1 cellular context compared by ENCODE assay signal in the genomic region with DNA sequence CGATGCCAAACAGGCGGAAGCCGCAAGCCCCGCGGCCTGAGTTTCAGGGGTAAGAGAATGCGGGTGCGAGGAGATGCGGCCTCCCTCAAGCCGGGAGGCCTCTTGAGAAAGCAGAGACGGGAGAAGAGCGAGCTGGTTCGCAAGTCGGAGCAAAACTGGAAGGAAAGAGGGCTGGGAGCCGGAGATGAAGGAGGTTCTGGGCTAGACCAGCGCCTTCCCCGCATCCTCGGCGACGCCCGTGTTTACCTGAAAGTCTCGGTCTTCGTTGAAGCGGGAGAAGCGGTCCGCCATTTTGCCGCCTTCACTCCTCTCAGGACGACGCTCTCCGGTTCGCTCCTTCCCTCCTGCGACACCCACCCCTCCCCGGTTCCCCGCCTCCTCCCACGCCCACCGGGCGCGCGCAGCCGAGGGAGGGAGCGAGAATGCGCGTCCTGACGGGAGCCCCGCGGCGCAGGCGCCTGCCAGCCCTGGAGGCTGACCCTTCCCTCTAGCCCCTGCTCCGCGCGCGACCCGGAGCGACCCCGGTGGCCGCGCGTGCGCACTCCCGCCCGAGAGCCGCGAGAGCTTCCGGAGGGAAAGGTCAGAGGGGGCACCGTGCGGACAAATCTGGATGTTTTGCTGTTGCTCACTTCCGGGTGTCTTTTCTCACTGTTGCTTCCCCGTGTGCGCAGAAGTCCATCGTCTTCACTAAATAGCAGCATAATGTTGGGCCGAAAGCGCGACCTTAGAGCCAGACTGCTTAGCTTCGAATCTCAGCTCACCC.
TF ChIP-seq lines count a peak whose summit lies in the region.

GPATCH8 (minus strand) TSS at position 327 of the 763 bp plus-strand sequence; CDS start at position 291, 36 bp downstream.

TF ChIP-seq in HepG2, 621 proteins besides CTCF, POLR2A, EP300 and RAD21 (continued from another document and continues in another):
- TF ChIP-seq, protein P1, sequence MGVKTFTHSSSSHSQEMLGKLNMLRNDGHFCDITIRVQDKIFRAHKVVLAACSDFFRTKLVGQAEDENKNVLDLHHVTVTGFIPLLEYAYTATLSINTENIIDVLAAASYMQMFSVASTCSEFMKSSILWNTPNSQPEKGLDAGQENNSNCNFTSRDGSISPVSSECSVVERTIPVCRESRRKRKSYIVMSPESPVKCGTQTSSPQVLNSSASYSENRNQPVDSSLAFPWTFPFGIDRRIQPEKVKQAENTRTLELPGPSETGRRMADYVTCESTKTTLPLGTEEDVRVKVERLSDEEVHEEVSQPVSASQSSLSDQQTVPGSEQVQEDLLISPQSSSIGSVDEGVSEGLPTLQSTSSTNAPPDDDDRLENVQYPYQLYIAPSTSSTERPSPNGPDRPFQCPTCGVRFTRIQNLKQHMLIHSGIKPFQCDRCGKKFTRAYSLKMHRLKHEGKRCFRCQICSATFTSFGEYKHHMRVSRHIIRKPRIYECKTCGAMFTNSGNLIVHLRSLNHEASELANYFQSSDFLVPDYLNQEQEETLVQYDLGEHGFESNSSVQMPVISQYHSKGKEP (CRISPR knock-in tag; IDR thresholded peaks at IDR 0.05) = 0 out of 2 replicates have a peak, but pooled peaks have one; percentile 36
- TF ChIP-seq ZNF160 (CRISPR knock-in tag; IDR thresholded peaks at IDR 0.05) = peak; percentile 76
- TF ChIP-seq, protein P2, sequence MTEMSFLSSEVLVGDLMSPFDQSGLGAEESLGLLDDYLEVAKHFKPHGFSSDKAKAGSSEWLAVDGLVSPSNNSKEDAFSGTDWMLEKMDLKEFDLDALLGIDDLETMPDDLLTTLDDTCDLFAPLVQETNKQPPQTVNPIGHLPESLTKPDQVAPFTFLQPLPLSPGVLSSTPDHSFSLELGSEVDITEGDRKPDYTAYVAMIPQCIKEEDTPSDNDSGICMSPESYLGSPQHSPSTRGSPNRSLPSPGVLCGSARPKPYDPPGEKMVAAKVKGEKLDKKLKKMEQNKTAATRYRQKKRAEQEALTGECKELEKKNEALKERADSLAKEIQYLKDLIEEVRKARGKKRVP (CRISPR knock-in tag; IDR thresholded peaks at IDR 0.05) = 0 out of 4 replicates have a peak, but pooled peaks of 1 of the 2 experiments have one; percentile 59
- TF ChIP-seq, protein P3, sequence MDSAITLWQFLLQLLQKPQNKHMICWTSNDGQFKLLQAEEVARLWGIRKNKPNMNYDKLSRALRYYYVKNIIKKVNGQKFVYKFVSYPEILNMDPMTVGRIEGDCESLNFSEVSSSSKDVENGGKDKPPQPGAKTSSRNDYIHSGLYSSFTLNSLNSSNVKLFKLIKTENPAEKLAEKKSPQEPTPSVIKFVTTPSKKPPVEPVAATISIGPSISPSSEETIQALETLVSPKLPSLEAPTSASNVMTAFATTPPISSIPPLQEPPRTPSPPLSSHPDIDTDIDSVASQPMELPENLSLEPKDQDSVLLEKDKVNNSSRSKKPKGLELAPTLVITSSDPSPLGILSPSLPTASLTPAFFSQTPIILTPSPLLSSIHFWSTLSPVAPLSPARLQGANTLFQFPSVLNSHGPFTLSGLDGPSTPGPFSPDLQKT (CRISPR knock-in tag; IDR thresholded peaks at IDR 0.05; ENCODE audit: borderline replicate concordance) = no peak
- peak; percentile 89; the same call in 1 of the 2 replicates for TF ChIP-seq PCBP1 (IDR thresholded peaks at IDR 0.05; ENCODE audit: borderline replicate concordance, low read depth, low read length)
- no peak for TF ChIP-seq NBN (conservative IDR thresholded peaks at IDR 0.05)
- peak; percentile 14 for TF ChIP-seq PTBP1 (IDR thresholded peaks at IDR 0.05; ENCODE audit: low read depth, low read length, poor library complexity, severe bottlenecking)
- TF ChIP-seq PREB (CRISPR knock-in tag; IDR thresholded peaks at IDR 0.05) = 0 out of 2 replicates have a peak, but pooled peaks have one; percentile 73
- TF ChIP-seq, protein P4, sequence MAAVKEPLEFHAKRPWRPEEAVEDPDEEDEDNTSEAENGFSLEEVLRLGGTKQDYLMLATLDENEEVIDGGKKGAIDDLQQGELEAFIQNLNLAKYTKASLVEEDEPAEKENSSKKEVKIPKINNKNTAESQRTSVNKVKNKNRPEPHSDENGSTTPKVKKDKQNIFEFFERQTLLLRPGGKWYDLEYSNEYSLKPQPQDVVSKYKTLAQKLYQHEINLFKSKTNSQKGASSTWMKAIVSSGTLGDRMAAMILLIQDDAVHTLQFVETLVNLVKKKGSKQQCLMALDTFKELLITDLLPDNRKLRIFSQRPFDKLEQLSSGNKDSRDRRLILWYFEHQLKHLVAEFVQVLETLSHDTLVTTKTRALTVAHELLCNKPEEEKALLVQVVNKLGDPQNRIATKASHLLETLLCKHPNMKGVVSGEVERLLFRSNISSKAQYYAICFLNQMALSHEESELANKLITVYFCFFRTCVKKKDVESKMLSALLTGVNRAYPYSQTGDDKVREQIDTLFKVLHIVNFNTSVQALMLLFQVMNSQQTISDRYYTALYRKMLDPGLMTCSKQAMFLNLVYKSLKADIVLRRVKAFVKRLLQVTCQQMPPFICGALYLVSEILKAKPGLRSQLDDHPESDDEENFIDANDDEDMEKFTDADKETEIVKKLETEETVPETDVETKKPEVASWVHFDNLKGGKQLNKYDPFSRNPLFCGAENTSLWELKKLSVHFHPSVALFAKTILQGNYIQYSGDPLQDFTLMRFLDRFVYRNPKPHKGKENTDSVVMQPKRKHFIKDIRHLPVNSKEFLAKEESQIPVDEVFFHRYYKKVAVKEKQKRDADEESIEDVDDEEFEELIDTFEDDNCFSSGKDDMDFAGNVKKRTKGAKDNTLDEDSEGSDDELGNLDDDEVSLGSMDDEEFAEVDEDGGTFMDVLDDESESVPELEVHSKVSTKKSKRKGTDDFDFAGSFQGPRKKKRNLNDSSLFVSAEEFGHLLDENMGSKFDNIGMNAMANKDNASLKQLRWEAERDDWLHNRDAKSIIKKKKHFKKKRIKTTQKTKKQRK (IDR thresholded peaks at IDR 0.05; ENCODE audit: low read length) = no peak
- TF ChIP-seq ZNF354B (CRISPR knock-in tag; IDR thresholded peaks at IDR 0.05) = no peak
- TF ChIP-seq RFX3 (CRISPR knock-in tag; IDR thresholded peaks at IDR 0.05) = no peak
- no peak for TF ChIP-seq ZNF180 (CRISPR knock-in tag; IDR thresholded peaks at IDR 0.05; ENCODE audit: borderline replicate concordance, low read depth)
- no peak for TF ChIP-seq CHD4 (IDR thresholded peaks at IDR 0.05; ENCODE audit: borderline replicate concordance, low read length)
- TF ChIP-seq ZMAT3 (CRISPR knock-in tag; conservative IDR thresholded peaks at IDR 0.05) = peak; percentile 87
- peak; percentile 45; the same call in 1 of the 2 replicates for TF ChIP-seq KDM5A (IDR thresholded peaks at IDR 0.05; ENCODE audit: borderline replicate concordance, low read length)
- no peak; the same call in 1 of the 2 replicates for TF ChIP-seq ZNF383 (CRISPR knock-in tag; IDR thresholded peaks at IDR 0.05; ENCODE audit: borderline replicate concordance)
- TF ChIP-seq SYNCRIP (IDR thresholded peaks at IDR 0.05; ENCODE audit: insufficient read depth, low read depth, low read length) = no peak
- TF ChIP-seq HIVEP1 (CRISPR knock-in tag; IDR thresholded peaks at IDR 0.05) = peak; percentile 66; the same call in 1 of the 2 replicates
- no peak for TF ChIP-seq ZNF713 (CRISPR knock-in tag; IDR thresholded peaks at IDR 0.05)
- no peak for TF ChIP-seq SP1 (IDR thresholded peaks at IDR 0.05)
- peak; percentile 92 for TF ChIP-seq SP1 (CRISPR knock-in tag; IDR thresholded peaks at IDR 0.05)
- TF ChIP-seq ZNF34 (CRISPR knock-in tag; IDR thresholded peaks at IDR 0.05; ENCODE audit: borderline replicate concordance) = peak; percentile 31; the same call in 1 of the 2 replicates
- peak; percentile 27; the same call in 1 of the 2 replicates for TF ChIP-seq CHD2 (IDR thresholded peaks at IDR 0.05; ENCODE audit: low read depth, low read length)
- TF ChIP-seq CENPX (CRISPR knock-in tag; IDR thresholded peaks at IDR 0.05) = no peak
- TF ChIP-seq, protein P5, sequence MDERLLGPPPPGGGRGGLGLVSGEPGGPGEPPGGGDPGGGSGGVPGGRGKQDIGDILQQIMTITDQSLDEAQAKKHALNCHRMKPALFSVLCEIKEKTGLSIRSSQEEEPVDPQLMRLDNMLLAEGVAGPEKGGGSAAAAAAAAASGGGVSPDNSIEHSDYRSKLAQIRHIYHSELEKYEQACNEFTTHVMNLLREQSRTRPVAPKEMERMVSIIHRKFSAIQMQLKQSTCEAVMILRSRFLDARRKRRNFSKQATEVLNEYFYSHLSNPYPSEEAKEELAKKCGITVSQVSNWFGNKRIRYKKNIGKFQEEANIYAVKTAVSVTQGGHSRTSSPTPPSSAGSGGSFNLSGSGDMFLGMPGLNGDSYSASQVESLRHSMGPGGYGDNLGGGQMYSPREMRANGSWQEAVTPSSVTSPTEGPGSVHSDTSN (CRISPR knock-in tag; IDR thresholded peaks at IDR 0.05) = no peak
- TF ChIP-seq ZSCAN31 (CRISPR knock-in tag; IDR thresholded peaks at IDR 0.05; ENCODE audit: low read depth) = peak; percentile 70
- no peak for TF ChIP-seq HNRNPUL1 (IDR thresholded peaks at IDR 0.05; ENCODE audit: low read depth, low read length)
- no peak for TF ChIP-seq SSRP1 (CRISPR knock-in tag; IDR thresholded peaks at IDR 0.05)
- TF ChIP-seq ZNF879 (CRISPR knock-in tag; IDR thresholded peaks at IDR 0.05) = peak; percentile 95
- TF ChIP-seq ZNF841 (CRISPR knock-in tag; IDR thresholded peaks at IDR 0.05; ENCODE audit: borderline replicate concordance) = no peak
- peak; percentile 90; the same call in 1 of the 2 replicates for TF ChIP-seq FOXK1 (CRISPR knock-in tag; IDR thresholded peaks at IDR 0.05; ENCODE audit: borderline replicate concordance, low read depth)
- peak; percentile 92; the same call in 1 of the 2 replicates for TF ChIP-seq ZNF891 (CRISPR knock-in tag; IDR thresholded peaks at IDR 0.05)
- peak; percentile 82 for TF ChIP-seq MXD3 (CRISPR knock-in tag; IDR thresholded peaks at IDR 0.05)
- TF ChIP-seq SP2 (CRISPR knock-in tag; IDR thresholded peaks at IDR 0.05) = peak; percentile 62
- peak; percentile 77; the same call in 1 of the 2 replicates for TF ChIP-seq ZNF446 (CRISPR knock-in tag; IDR thresholded peaks at IDR 0.05)
- peak; percentile 59; the same call in 1 of the 2 replicates for TF ChIP-seq KLF11 (CRISPR knock-in tag; IDR thresholded peaks at IDR 0.05)
- TF ChIP-seq PHB2 (IDR thresholded peaks at IDR 0.05; ENCODE audit: partially characterized antibody) = no peak
- no peak for TF ChIP-seq HOXA9 (CRISPR knock-in tag; IDR thresholded peaks at IDR 0.05; ENCODE audit: borderline replicate concordance)
- peak; percentile 71 for TF ChIP-seq KDM2A (CRISPR knock-in tag; IDR thresholded peaks at IDR 0.05; ENCODE audit: borderline replicate concordance, low read depth)
- peak; percentile 99 for TF ChIP-seq ELF3 (CRISPR knock-in tag; IDR thresholded peaks at IDR 0.05)
- TF ChIP-seq, protein P6, sequence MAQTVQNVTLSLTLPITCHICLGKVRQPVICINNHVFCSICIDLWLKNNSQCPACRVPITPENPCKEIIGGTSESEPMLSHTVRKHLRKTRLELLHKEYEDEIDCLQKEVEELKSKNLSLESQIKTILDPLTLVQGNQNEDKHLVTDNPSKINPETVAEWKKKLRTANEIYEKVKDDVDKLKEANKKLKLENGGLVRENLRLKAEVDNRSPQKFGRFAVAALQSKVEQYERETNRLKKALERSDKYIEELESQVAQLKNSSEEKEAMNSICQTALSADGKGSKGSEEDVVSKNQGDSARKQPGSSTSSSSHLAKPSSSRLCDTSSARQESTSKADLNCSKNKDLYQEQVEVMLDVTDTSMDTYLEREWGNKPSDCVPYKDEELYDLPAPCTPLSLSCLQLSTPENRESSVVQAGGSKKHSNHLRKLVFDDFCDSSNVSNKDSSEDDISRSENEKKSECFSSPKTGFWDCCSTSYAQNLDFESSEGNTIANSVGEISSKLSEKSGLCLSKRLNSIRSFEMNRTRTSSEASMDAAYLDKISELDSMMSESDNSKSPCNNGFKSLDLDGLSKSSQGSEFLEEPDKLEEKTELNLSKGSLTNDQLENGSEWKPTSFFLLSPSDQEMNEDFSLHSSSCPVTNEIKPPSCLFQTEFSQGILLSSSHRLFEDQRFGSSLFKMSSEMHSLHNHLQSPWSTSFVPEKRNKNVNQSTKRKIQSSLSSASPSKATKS (CRISPR knock-in tag; IDR thresholded peaks at IDR 0.05) = peak; percentile 37; the same call in 1 of the 2 replicates
- peak; percentile 67 for TF ChIP-seq ZNF609 (CRISPR knock-in tag; IDR thresholded peaks at IDR 0.05; ENCODE audit: borderline replicate concordance)
- no peak for TF ChIP-seq ZNF703 (CRISPR knock-in tag; IDR thresholded peaks at IDR 0.05; ENCODE audit: borderline replicate concordance)
